1 cellular context compared by ENCODE assay signal in the genomic region with DNA sequence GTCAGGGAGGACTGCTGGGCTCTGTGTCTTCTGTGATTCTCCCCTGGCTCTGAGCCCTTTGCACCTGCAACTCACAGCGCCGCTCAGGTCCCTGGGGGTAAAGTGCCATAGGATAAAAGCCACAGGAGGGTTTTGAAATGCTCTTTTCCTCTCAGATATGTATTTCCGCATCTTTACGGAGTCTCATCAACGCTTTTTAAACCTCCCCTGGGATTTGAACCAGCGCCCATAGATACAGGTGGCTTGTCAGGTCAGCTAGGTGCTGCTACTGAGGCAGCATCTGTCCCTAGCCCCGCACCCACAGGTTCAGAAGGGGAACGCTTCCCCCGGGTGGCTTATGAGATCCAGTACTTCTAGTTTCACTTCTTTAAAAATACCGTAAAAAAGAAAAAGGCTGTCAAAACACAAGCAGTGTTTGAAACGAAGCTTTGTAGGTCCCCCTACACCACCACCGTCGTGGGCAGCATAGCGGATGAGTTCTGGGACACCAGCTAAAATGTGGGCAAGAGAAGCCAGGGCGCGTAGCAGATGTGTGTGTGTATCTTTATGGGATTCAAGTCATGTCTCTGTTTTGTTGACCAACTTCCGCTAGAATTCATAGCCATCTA.
TF ChIP-seq lines count a peak whose summit lies in the region.

No MANE protein-coding gene starts in this region.

TF ChIP-seq in GM12878, 131 proteins besides CTCF, POLR2A, EP300 and RAD21 (continued from another document):
- TF ChIP-seq, protein P1, sequence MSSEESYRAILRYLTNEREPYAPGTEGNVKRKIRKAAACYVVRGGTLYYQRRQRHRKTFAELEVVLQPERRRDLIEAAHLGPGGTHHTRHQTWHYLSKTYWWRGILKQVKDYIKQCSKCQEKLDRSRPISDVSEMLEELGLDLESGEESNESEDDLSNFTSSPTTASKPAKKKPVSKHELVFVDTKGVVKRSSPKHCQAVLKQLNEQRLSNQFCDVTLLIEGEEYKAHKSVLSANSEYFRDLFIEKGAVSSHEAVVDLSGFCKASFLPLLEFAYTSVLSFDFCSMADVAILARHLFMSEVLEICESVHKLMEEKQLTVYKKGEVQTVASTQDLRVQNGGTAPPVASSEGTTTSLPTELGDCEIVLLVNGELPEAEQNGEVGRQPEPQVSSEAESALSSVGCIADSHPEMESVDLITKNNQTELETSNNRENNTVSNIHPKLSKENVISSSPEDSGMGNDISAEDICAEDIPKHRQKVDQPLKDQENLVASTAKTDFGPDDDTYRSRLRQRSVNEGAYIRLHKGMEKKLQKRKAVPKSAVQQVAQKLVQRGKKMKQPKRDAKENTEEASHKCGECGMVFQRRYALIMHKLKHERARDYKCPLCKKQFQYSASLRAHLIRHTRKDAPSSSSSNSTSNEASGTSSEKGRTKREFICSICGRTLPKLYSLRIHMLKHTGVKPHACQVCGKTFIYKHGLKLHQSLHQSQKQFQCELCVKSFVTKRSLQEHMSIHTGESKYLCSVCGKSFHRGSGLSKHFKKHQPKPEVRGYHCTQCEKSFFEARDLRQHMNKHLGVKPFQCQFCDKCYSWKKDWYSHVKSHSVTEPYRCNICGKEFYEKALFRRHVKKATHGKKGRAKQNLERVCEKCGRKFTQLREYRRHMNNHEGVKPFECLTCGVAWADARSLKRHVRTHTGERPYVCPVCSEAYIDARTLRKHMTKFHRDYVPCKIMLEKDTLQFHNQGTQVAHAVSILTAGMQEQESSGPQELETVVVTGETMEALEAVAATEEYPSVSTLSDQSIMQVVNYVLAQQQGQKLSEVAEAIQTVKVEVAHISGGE (CRISPR knock-in tag; IDR thresholded peaks at IDR 0.05): no peak
- TF ChIP-seq BACH1 (IDR thresholded peaks at IDR 0.05; ENCODE audit: borderline replicate concordance) (no peak), BHLHE40 (IDR thresholded peaks at IDR 0.05; ENCODE audit: borderline replicate concordance in 1 of 2, low read depth in 2 of 2, low read length in 1 of 2) (peak in 1 of 2 experiments; percentile 39; a peak in 1 of 4 replicates), CBX5 (IDR thresholded peaks at IDR 0.05; ENCODE audit: low read depth) (peak; percentile 83; the same call in 1 of the 2 replicates), MEF2B (IDR thresholded peaks at IDR 0.05; ENCODE audit: partially characterized antibody, poor library complexity, severe bottlenecking) (peak; percentile 96), ZNF622 (IDR thresholded peaks at IDR 0.05) (no peak), CBFB (IDR thresholded peaks at IDR 0.05; ENCODE audit: low read depth) (no peak), TCF12 (IDR thresholded peaks at IDR 0.05; ENCODE audit: low read depth, low read length) (peak; percentile 86), PAX5 (IDR thresholded peaks at IDR 0.05; ENCODE audit: borderline replicate concordance, low read depth, low read length) (peak; percentile 80; the same call in 1 of the 2 replicates), KDM1A (IDR thresholded peaks at IDR 0.05; ENCODE audit: borderline replicate concordance) (no peak), STAT1 (conservative IDR thresholded peaks at IDR 0.05) (no peak)
- TF ChIP-seq, protein P2, sequence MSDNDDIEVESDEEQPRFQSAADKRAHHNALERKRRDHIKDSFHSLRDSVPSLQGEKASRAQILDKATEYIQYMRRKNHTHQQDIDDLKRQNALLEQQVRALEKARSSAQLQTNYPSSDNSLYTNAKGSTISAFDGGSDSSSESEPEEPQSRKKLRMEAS (IDR thresholded peaks at IDR 0.05; ENCODE audit: low read depth, low read length): no peak
